Comparison of ENCODE assay signal across 1 cellular context in genomic region chr2:185796758-185797157, GRCh38.
TF ChIP-seq lines count a peak whose summit lies in the region.

No MANE protein-coding gene starts in this region.

TF ChIP-seq in GM12878, 131 proteins besides CTCF, POLR2A, EP300 and RAD21:
- TF ChIP-seq NFYA (IDR thresholded peaks at IDR 0.05; ENCODE audit: borderline replicate concordance, low read depth, low read length) (no peak), TCF7 (IDR thresholded peaks at IDR 0.05; ENCODE audit: borderline replicate concordance) (no peak), NFIC (IDR thresholded peaks at IDR 0.05; ENCODE audit: low read depth, low read length) (peak; percentile 42; the same call in 1 of the 2 replicates)
